Comparison of ENCODE assay signal across 8 cellular contexts in the genomic region with DNA sequence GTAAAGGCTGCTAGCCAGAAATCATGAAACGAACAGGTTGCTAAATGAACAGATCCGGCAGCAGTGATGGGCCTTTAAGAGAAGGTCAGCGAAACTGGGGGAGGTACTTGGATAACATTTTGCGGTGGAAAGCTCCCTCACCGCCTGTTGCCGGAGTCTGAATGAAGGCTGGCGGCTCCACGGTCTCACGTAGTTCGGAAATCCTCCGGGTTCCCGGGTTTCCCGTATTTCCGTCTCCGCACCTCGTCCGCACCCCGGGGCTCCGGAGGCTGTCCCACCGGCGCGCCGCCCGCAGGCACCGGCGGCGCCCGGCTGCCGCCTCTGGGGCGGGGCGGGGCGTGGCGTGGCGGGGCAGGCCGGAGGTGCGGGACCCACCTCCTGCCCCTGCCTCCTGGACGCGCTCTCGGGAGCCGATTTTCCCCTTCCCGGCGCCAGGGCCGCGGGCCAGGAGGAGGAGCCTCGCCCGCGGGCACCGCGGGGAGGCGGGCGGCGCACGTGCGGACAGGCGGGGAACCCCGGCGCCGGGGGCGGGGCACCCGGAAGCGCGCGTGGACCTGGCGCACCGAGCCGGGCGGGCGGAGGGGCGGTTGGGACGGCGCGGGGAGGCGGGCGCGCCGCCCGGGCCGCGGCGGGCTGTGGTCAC. TPM values are rescaled to one million over a fixed set of nuclear protein-coding genes. Genes with fewer than 3 reads are reported as not detected.
A peak's percentile ranks its signal among the peaks of the same experiment; 100 is the strongest.
DNase-seq lines count a peak whose midpoint lies in the region; ATAC-seq lines count a peak whose summit lies in the region.

A gene with protein sequence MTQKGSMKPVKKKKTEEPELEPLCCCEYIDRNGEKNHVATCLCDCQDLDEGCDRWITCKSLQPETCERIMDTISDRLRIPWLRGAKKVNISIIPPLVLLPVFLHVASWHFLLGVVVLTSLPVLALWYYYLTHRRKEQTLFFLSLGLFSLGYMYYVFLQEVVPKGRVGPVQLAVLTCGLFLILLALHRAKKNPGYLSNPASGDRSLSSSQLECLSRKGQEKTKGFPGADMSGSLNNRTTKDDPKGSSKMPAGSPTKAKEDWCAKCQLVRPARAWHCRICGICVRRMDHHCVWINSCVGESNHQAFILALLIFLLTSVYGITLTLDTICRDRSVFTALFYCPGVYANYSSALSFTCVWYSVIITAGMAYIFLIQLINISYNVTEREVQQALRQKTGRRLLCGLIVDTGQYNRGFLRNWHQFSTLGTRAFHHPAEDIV (plus strand): TSS at position 642 of the 643 bp plus-strand sequence. CDS start 790 bp downstream, outside the sequence.

- peaks cover 4 to 16% (median 8%) of the 10 kb centered on the region in 4 donors for H3K4me1 Mint-ChIP-seq in CD4-positive, CD25-positive, alpha-beta regulatory T cell

- peaks cover 17% of the 10 kb centered on the region for H3K27me3 ChIP-seq in CD4-positive, CD25-positive, alpha-beta regulatory T cell (ENCODE audit: control insufficient read depth, insufficient read depth, low read length)
- H3K27me3 ChIP-seq in endocrine pancreas (ENCODE audit: control insufficient read depth, insufficient read depth, low read length): no peaks in the 10 kb centered on the region

- ATAC-seq in CD4-positive, CD25-positive, alpha-beta regulatory T cell (ENCODE audit: low read depth in 2 of 2): peak; percentile 80
- ATAC-seq in GM19455 (IDR thresholded peaks at IDR 0.05; ENCODE audit: unreplicated experiment): peak; percentile 76
- peak; percentile 57 for ATAC-seq in HG03565 (IDR thresholded peaks at IDR 0.05; ENCODE audit: unreplicated experiment)

- peak within 1 kb of the TSS; percentile 81 to 87 (median 84) for H3K4me3 Mint-ChIP-seq in CD4-positive, CD25-positive, alpha-beta regulatory T cell

- peak within 1 kb of the TSS; percentile 84 for H3K9ac ChIP-seq in endocrine pancreas (ENCODE audit: control insufficient read depth, insufficient read depth, low read length)

- peak within 1 kb of the TSS; percentile 75 for H3K4me3 ChIP-seq in CD4-positive, CD25-positive, alpha-beta regulatory T cell (ENCODE audit: low read depth, low read length)
- H3K4me3 ChIP-seq in endocrine pancreas (ENCODE audit: control insufficient read depth, insufficient read depth, low read length): peak within 1 kb of the TSS; percentile 88

- H3K9me3 Mint-ChIP-seq in CD4-positive, CD25-positive, alpha-beta regulatory T cell: peaks cover 0 to 3% (median 0%) of the 10 kb centered on the region in 7 donors

- H3K27me3 Mint-ChIP-seq in CD4-positive, CD25-positive, alpha-beta regulatory T cell: peaks cover 31% of the 10 kb centered on the region

- H3K27ac Mint-ChIP-seq in CD4-positive, CD25-positive, alpha-beta regulatory T cell: peak within 1 kb of the TSS in 2 of 3 donors; percentile 43 to 59

- H3K9me3 ChIP-seq in CD4-positive, CD25-positive, alpha-beta regulatory T cell (ENCODE audit: control insufficient read depth in 2 of 2, low read length in 2 of 2): no peaks in the 10 kb centered on the region
- no peaks in the 10 kb centered on the region for H3K9me3 ChIP-seq in endocrine pancreas (ENCODE audit: control insufficient read depth, low read length)

- peaks cover 14% of the 10 kb centered on the region for H3K4me1 ChIP-seq in CD4-positive, CD25-positive, alpha-beta regulatory T cell (ENCODE audit: control insufficient read depth, insufficient read depth, low read length, poor library complexity, severe bottlenecking)
- peaks cover 5% of the 10 kb centered on the region for H3K4me1 ChIP-seq in endocrine pancreas (ENCODE audit: control insufficient read depth, insufficient read depth, low read length)

- H3K27ac ChIP-seq in CD4-positive, CD25-positive, alpha-beta regulatory T cell (ENCODE audit: insufficient read depth, low read length, poor library complexity, severe bottlenecking): peak within 1 kb of the TSS; percentile 20

- peak; percentile 62 to 73 (median 70) for DNase-seq in CD4-positive, CD25-positive, alpha-beta regulatory T cell
- peak; percentile 77 for DNase-seq in NCI-H82 (lab: John Stamatoyannopoulos, UW)
- DNase-seq in activated CD8-positive, alpha-beta memory T cell treated with anti-CD3 and anti-CD28 coated beads for 48 hours (ENCODE audit: low read depth in 2 of 3, low spot score in 2 of 3): peak; percentile 10 to 36 (median 36)
- DNase-seq in midbrain (lab: John Stamatoyannopoulos, UW): peak; percentile 24
- peak; percentile 37 to 43 for DNase-seq in stimulated activated CD8-positive, alpha-beta memory T cell treated with anti-CD3 and anti-CD28 coated beads, Interleukin-2, amount 100 ng/mL, for 1 hour (ENCODE audit: low read depth in 2 of 2)

- H3K36me3 ChIP-seq in CD4-positive, CD25-positive, alpha-beta regulatory T cell (ENCODE audit: control insufficient read depth, insufficient read depth, low read length): no peaks in the 10 kb centered on the region
- no peaks in the 10 kb centered on the region for H3K36me3 ChIP-seq in endocrine pancreas (ENCODE audit: control insufficient read depth, insufficient read depth, low read length)

- no peaks in the 10 kb centered on the region for H3K36me3 Mint-ChIP-seq in CD4-positive, CD25-positive, alpha-beta regulatory T cell

RNA-seq across cellular contexts. Expression of the gene that starts here (rescaled TPM):
- 7.4 TPM for total RNA-seq in CD4-positive, CD25-positive, alpha-beta regulatory T cell
- polyA plus RNA-seq in CD4-positive, CD25-positive, alpha-beta regulatory T cell: 1 to 10 TPM in 1 of 4 donors, under 1 TPM in 3; 0.49 to 2.1 (median 0.63) TPM

Comparison
In these comparisons a context has a peak if more than half of its experiments do, and no peak if none do; other contexts are left out.
1. Peak in every context shown above with its lines: DNase-seq, ATAC-seq, H3K4me3 ChIP-seq and H3K27ac ChIP-seq.
2. DNase-seq: peak in every context shown above with its lines; median percentile 77 in NCI-H82; 70 in CD4-positive, CD25-positive, alpha-beta regulatory T cell; 40 in stimulated activated CD8-positive, alpha-beta memory T cell treated with anti-CD3 and anti-CD28 coated beads, Interleukin-2, amount 100 ng/mL, for 1 hour; 36 in activated CD8-positive, alpha-beta memory T cell treated with anti-CD3 and anti-CD28 coated beads for 48 hours; 24 in midbrain.